ENCODE assay signal across 8 cellular contexts in genomic region chr19:55676384-55676783, GRCh38. TPM values are rescaled to one million over a fixed set of nuclear protein-coding genes. Genes with fewer than 3 reads are reported as not detected.
DNase-seq lines count a peak whose midpoint lies in the region; ATAC-seq and TF ChIP-seq lines count a peak whose summit lies in the region.

No MANE protein-coding gene starts in this region.

- POLR2A ChIA-PET in HEK293 (lab: Yijun Ruan, JAX): no interaction called here

- H3K4me1 ChIP-seq in HEK293 (ENCODE audit: control insufficient read depth, insufficient read depth, low read length) (peaks cover 19% of the 10 kb centered on the region), skeletal muscle tissue (ENCODE audit: control insufficient read depth in 3 of 3, insufficient read depth in 3 of 3, low read length in 3 of 3) (peaks cover 32 to 62% (median 45%) of the 10 kb centered on the region in 3 donors)

- H3K27me3 ChIP-seq in skeletal muscle tissue (ENCODE audit: control insufficient read depth in 3 of 3, insufficient read depth in 3 of 3, low read length in 3 of 3): no peaks in the 10 kb centered on the region

- intact Hi-C loops in Right ventricle myocardium superior (cut with DNase I): no loop called here

- DNase-seq in Right ventricle myocardium superior (no peak), KG1 (lab: John Stamatoyannopoulos, UW) (no peak), glomerular visceral epithelial cell (ENCODE audit: extremely low spot score) (no peak)

- H3K9ac ChIP-seq in skeletal muscle tissue (ENCODE audit: low read depth in 1 of 3, low read length in 3 of 3): peak overlapping the region; percentile 24 to 96 (median 91)

- no peaks in the 10 kb centered on the region for H3K9me3 ChIP-seq in HEK293 (ENCODE audit: control insufficient read depth, insufficient read depth, low read depth, low read length)
- H3K9me3 ChIP-seq in skeletal muscle tissue (ENCODE audit: control insufficient read depth in 3 of 3, low read length in 3 of 3): no peaks in the 10 kb centered on the region

- no peak overlapping the region for H3K27ac ChIP-seq in HEK293 (ENCODE audit: extremely low read depth, low read depth, low read length)
- peak overlapping the region; percentile 81 for H3K27ac ChIP-seq in skeletal muscle tissue (ENCODE audit: low read depth, low read length)

- TF ChIP-seq CTCF in HEK293 (tag by site-specific recombination; IDR thresholded peaks at IDR 0.05) (no peak), WI38 (IDR thresholded peaks at IDR 0.05; ENCODE audit: low read depth, low read length) (no peak)

- CTCF ChIA-PET in HEK293 (lab: Yijun Ruan, JAX): interaction anchor here (0.8 to 1.4 kb wide), 5 partner anchors 22 to 360 kb away, joined by 3 to 5 read pairs (median 4); no protein-coding TSS in a partner anchor

- peak; percentile 10 for ATAC-seq in Right ventricle myocardium superior (ENCODE audit: poor library complexity)
- ATAC-seq in HG02938 (IDR thresholded peaks at IDR 0.05; ENCODE audit: unreplicated experiment): no peak
- no peak for ATAC-seq in GM21576 (IDR thresholded peaks at IDR 0.05; ENCODE audit: unreplicated experiment)

- H3K4me3 ChIP-seq in HEK293 (ENCODE audit: low read depth, low read length): peak overlapping the region; percentile 99
- H3K4me3 ChIP-seq in WI38 (ENCODE audit: low read depth, low read length): peak overlapping the region; percentile 94
- peak overlapping the region; percentile 90 to 97 (median 91) for H3K4me3 ChIP-seq in skeletal muscle tissue (ENCODE audit: low read length in 3 of 3)

- H3K36me3 ChIP-seq in HEK293 (ENCODE audit: control insufficient read depth in 2 of 2, insufficient read depth in 1 of 2, low read length in 2 of 2): peaks cover 11 to 61% of the 10 kb centered on the region in 2 experiments; a peak in 2 of 3 replicates
- peaks cover 24 to 39% (median 34%) of the 10 kb centered on the region in 3 donors for H3K36me3 ChIP-seq in skeletal muscle tissue (ENCODE audit: control insufficient read depth in 3 of 3, insufficient read depth in 3 of 3, low read length in 3 of 3)

TF ChIP-seq in HEK293, 187 proteins besides CTCF, POLR2A, EP300 and RAD21:
- TF ChIP-seq KLF7 (tag by site-specific recombination; IDR thresholded peaks at IDR 0.05; ENCODE audit: borderline replicate concordance) (no peak), ZBTB49 (tag by site-specific recombination; IDR thresholded peaks at IDR 0.05; ENCODE audit: low read depth) (no peak), ZIC2 (tag by site-specific recombination; IDR thresholded peaks at IDR 0.05) (no peak), ZNF350 (tag by site-specific recombination; IDR thresholded peaks at IDR 0.05) (no peak), YY1 (tag by site-specific recombination; IDR thresholded peaks at IDR 0.05) (no peak), ZNF558 (tag by site-specific recombination; IDR thresholded peaks at IDR 0.05) (no peak), ZNF266 (tag by site-specific recombination; IDR thresholded peaks at IDR 0.05; ENCODE audit: low read depth) (no peak), ZNF544 (tag by site-specific recombination; IDR thresholded peaks at IDR 0.05) (no peak), ZNF837 (tag by site-specific recombination; IDR thresholded peaks at IDR 0.05) (no peak), ZBTB48 (tag by site-specific recombination; IDR thresholded peaks at IDR 0.05) (no peak), ZNF354C (tag by site-specific recombination; IDR thresholded peaks at IDR 0.05; ENCODE audit: borderline replicate concordance, low read depth) (no peak), ZNF488 (tag by site-specific recombination; IDR thresholded peaks at IDR 0.05) (no peak), ZBTB44 (tag by site-specific recombination; IDR thresholded peaks at IDR 0.05) (no peak), SP3 (tag by site-specific recombination; IDR thresholded peaks at IDR 0.05) (no peak), ZNF621 (tag by site-specific recombination; IDR thresholded peaks at IDR 0.05) (no peak), ZBTB17 (tag by site-specific recombination; IDR thresholded peaks at IDR 0.05) (no peak), ZNF830 (tag by site-specific recombination; IDR thresholded peaks at IDR 0.05; ENCODE audit: low read depth) (no peak)

RNA-seq across cellular contexts. Expression of gene EPN1, which starts 1.4 kb away (rescaled TPM):
- 223 TPM for total RNA-seq in Right ventricle myocardium superior
- total RNA-seq in skeletal muscle tissue: 5.7 TPM

RNA-seq across cellular contexts. Expression of gene U2AF2, which starts 21.5 kb away (rescaled TPM):
- total RNA-seq in Right ventricle myocardium superior (75.1 TPM), skeletal muscle tissue (52.2 TPM)

RNA-seq across cellular contexts. Expression of gene CCDC106, which starts 28.4 kb away (rescaled TPM):
- total RNA-seq in Right ventricle myocardium superior (20.5 TPM), skeletal muscle tissue (3.1 TPM)

RNA-seq across cellular contexts. Expression of gene ZNF581, which starts 32.9 kb away (rescaled TPM):
- total RNA-seq in Right ventricle myocardium superior (7.1 TPM), skeletal muscle tissue (17.2 TPM)

RNA-seq across cellular contexts. Expression of gene ZNF580, which starts 35.6 kb away (rescaled TPM):
- total RNA-seq in Right ventricle myocardium superior: 11.9 TPM
- total RNA-seq in skeletal muscle tissue: 2.1 TPM

Comparison
In these comparisons a context has a peak if more than half of its experiments do, and no peak if none do; other contexts are left out.
1. RNA of gene EPN1, which starts 1.4 kb away (total RNA-seq): 223 TPM in Right ventricle myocardium superior (single experiment); 5.7 TPM in skeletal muscle tissue (single experiment); every median in the first group is over 10 times any median in the second.
2. Peak in every context shown above with its lines, with median percentiles within 50 percentile points of each other: H3K4me3 ChIP-seq.